ENCODE assay signal across 17 cellular contexts in genomic region chrX:12269484-12269883, GRCh38.
DNase-seq lines count a peak whose midpoint lies in the region; ATAC-seq and TF ChIP-seq lines count a peak whose summit lies in the region.
"Had no signal": no experiment of that assay in that cellular context is flagged by ENCODE, and none has a peak within 500 bp of the region (broad histone marks: within the 10 kb centered on the region; RNA-seq: fewer than 3 reads in every experiment).

No MANE protein-coding gene starts in this region.

- TF ChIP-seq CTCF in HFFc6 (IDR thresholded peaks at IDR 0.05), result peak; percentile 50
- TF ChIP-seq CTCF in fibroblast of pulmonary artery (IDR thresholded peaks at IDR 0.05; ENCODE audit: low read length, missing control alignments), result no peak

- DNase-seq in COR-L47 (lab: John Stamatoyannopoulos, UW) (peak; percentile 11), HFFc6 (peak; percentile 15), RPMI7951 (ENCODE audit: low read depth) (peak; percentile 49), fibroblast of pulmonary artery (ENCODE audit: low read depth) (peak; percentile 3), NCI-H226 (no peak), pons (ENCODE audit: low spot score) (no peak)
- DNase-seq: activated CD4-positive, alpha-beta T cell treated with anti-CD3 and anti-CD28 coated beads, Interleukin-2, amount 10 ng/mL, durations not matched to agents 24 days and 14 days; aorta; GOT3; naive thymus-derived CD8-positive, alpha-beta T cell; SK-N-SH; testis had no signal

- H3K4me3 Mint-ChIP-seq in HFFc6, result no peak overlapping the region
- H3K4me3 Mint-ChIP-seq: activated CD4-positive, alpha-beta T cell treated with anti-CD3 and anti-CD28 coated beads, Interleukin-2, amount 10 ng/mL, durations not matched to agents 24 days and 14 days; B cell; naive thymus-derived CD8-positive, alpha-beta T cell had no signal

- H3K9me3 Mint-ChIP-seq in HFFc6, result no peaks in the 10 kb centered on the region
- H3K9me3 Mint-ChIP-seq: activated CD4-positive, alpha-beta T cell treated with anti-CD3 and anti-CD28 coated beads, Interleukin-2, amount 10 ng/mL, durations not matched to agents 24 days and 14 days had no signal

- no peak overlapping the region for H3K4me3 ChIP-seq in fibroblast of pulmonary artery (replicated peaks; ENCODE audit: low read depth, low read length)
- H3K4me3 ChIP-seq: K562, lung, testis had no signal

- H3K36me3 Mint-ChIP-seq in HFFc6 (ENCODE audit: low read depth), result no peaks in the 10 kb centered on the region
- H3K36me3 Mint-ChIP-seq: naive thymus-derived CD8-positive, alpha-beta T cell had no signal

- H3K27ac Mint-ChIP-seq in HFFc6, result no peak overlapping the region
- H3K27ac Mint-ChIP-seq: activated CD4-positive, alpha-beta T cell treated with anti-CD3 and anti-CD28 coated beads, Interleukin-2, amount 10 ng/mL, durations not matched to agents 24 days and 14 days; B cell; naive thymus-derived CD8-positive, alpha-beta T cell had no signal

- H3K4me1 Mint-ChIP-seq in HFFc6 (ENCODE audit: low read depth), result peaks cover 7% of the 10 kb centered on the region
- H3K4me1 Mint-ChIP-seq: activated CD4-positive, alpha-beta T cell treated with anti-CD3 and anti-CD28 coated beads, Interleukin-2, amount 10 ng/mL, durations not matched to agents 24 days and 14 days; B cell; naive thymus-derived CD8-positive, alpha-beta T cell had no signal

- ATAC-seq in SK-N-SH treated with all-trans-retinoic acid at 6 μM for 48 hours, result no peak
- no peak for ATAC-seq in HG03521 (IDR thresholded peaks at IDR 0.05; ENCODE audit: unreplicated experiment)
- ATAC-seq: K562; naive thymus-derived CD8-positive, alpha-beta T cell had no signal

- H3K27me3 Mint-ChIP-seq in HFFc6 (ENCODE audit: insufficient read depth), result no peaks in the 10 kb centered on the region
- H3K27me3 Mint-ChIP-seq: activated CD4-positive, alpha-beta T cell treated with anti-CD3 and anti-CD28 coated beads, Interleukin-2, amount 10 ng/mL, durations not matched to agents 24 days and 14 days had no signal

TF ChIP-seq in SK-N-SH treated with all-trans-retinoic acid at 6 μM for 48 hours, 23 proteins besides CTCF, POLR2A, EP300 and RAD21:
- no peak for TF ChIP-seq CSRNP3 (CRISPR knock-in tag; IDR thresholded peaks at IDR 0.05)
- TF ChIP-seq ARNTL (CRISPR knock-in tag; IDR thresholded peaks at IDR 0.05; ENCODE audit: borderline replicate concordance, low read depth), result no peak
- no peak for TF ChIP-seq CREB5 (CRISPR knock-in tag; IDR thresholded peaks at IDR 0.05; ENCODE audit: low read depth)
- no peak for TF ChIP-seq ESRRG (CRISPR knock-in tag; IDR thresholded peaks at IDR 0.05)
- TF ChIP-seq ZC3H10 (CRISPR knock-in tag; IDR thresholded peaks at IDR 0.05), result no peak
- no peak for TF ChIP-seq PPARA (CRISPR knock-in tag; IDR thresholded peaks at IDR 0.05; ENCODE audit: borderline replicate concordance)
- TF ChIP-seq CSDC2 (CRISPR knock-in tag; IDR thresholded peaks at IDR 0.05), result no peak
TF ChIP-seq in SK-N-SH treated with all-trans-retinoic acid at 6 μM for 48 hours: peak in this region for 0.

Comparison
In these comparisons a context has a peak if more than half of its experiments do, and no peak if none do; other contexts are left out.
1. DNase-seq: peak in COR-L47 (single experiment), HFFc6 (single experiment), RPMI7951 (single experiment) and fibroblast of pulmonary artery (single experiment); none in NCI-H226 (single experiment) and pons (single experiment).